9 cellular contexts compared by ENCODE assay signal in genomic region chr16:1670371-1670770, GRCh38.
"Had no signal": no experiment of that assay in that cellular context is flagged by ENCODE, and none has a peak within 500 bp of the region (broad histone marks: within the 10 kb centered on the region; RNA-seq: fewer than 3 reads in every experiment).

No MANE protein-coding gene starts in this region.

- DNase-seq: GM23248, GOT3, H7, HFFc6 had no signal

- H3K27ac Mint-ChIP-seq: HFFc6 had no signal

- ATAC-seq: HCT116, HepG2 had no signal

- H2AFZ ChIP-seq: GM23248 had no signal

- H3K9me3 Mint-ChIP-seq: HFFc6, IgD-negative memory B cell had no signal

- FAIRE-seq: HepG2 had no signal

- H3K27ac ChIP-seq: GM23248, HL-60 had no signal

- H3K4me3 Mint-ChIP-seq: HFFc6, IgD-negative memory B cell had no signal

- H3K9me3 ChIP-seq: HAP-1 had no signal

- H3K27me3 Mint-ChIP-seq: IgD-negative memory B cell had no signal

- H3K4me1 Mint-ChIP-seq: IgD-negative memory B cell had no signal

- H3K4me1 ChIP-seq: HAP-1 had no signal

- H3K4me3 ChIP-seq: GM23248, HAP-1 had no signal
